In the genomic region with DNA sequence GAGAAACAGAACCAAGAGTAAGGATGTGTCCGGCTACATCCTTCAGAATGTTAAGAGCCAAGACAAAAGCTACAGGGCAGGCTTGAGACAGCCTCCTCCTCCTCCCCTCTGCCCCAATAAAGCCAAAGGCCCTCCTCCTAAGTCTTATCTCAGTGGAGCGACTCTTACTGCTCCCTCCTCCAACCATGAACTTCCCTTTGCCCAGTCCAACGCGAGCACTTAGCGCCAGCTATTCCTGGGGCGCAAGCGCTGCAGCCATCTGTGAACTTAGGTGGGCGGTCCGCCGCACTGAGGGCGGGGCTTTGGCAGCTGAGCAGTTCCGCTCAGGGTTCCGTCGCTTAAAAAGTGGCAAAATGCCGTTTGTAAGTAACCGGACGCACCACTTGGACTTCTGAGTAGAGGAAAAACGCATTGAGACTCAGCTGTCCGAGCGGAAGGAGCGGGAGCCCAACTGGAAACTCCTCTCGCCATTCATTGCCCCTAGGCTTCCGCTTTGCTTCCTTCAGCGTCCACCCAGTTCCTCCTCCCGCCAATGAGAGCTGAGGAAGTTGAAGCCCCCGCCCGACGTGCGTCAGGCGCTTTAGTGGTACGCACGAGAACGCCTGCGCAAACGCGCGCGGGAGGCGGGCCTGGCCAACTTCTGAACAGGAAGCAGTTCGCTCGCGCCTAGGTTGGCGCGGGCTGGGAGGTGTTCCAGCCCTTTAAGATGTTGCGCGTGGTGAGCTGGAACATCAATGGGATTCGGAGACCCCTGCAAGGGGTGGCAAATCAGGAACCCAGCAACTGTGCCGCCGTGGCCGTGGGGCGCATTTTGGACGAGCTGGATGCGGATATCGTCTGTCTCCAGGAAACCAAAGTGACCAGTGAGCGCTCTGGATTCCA, we compare ENCODE assay signal across 8 cellular contexts.
A peak's percentile ranks its signal among the peaks of the same experiment; 100 is the strongest.
DNase-seq lines count a peak whose midpoint lies in the region; ATAC-seq and TF ChIP-seq lines count a peak whose summit lies in the region.

TSS of gene APEX2 (plus strand) at position 647 of the 882 bp plus-strand sequence. CDS start at position 707, 60 bp downstream.

- no peaks in the 10 kb centered on the region for H3K9me3 Mint-ChIP-seq in central memory CD8-positive, alpha-beta T cell

- peak; percentile 86 for ATAC-seq in GM19025 (IDR thresholded peaks at IDR 0.05; ENCODE audit: low read depth, unreplicated experiment)
- peak; percentile 91 for ATAC-seq in HG03342 (IDR thresholded peaks at IDR 0.05; ENCODE audit: unreplicated experiment)
- peak; percentile 95 for ATAC-seq in central memory CD8-positive, alpha-beta T cell (replicated peaks; ENCODE audit: extremely low read depth, poor library complexity, severe bottlenecking)

- peaks cover 35% of the 10 kb centered on the region for H3K4me1 Mint-ChIP-seq in central memory CD8-positive, alpha-beta T cell

- H3K36me3 Mint-ChIP-seq in central memory CD8-positive, alpha-beta T cell (ENCODE audit: insufficient read depth): peaks cover 24% of the 10 kb centered on the region

- peak within 1 kb of the TSS; percentile 94 for H3K27ac Mint-ChIP-seq in central memory CD8-positive, alpha-beta T cell (ENCODE audit: low read depth)

- H3K27me3 Mint-ChIP-seq in central memory CD8-positive, alpha-beta T cell: no peaks in the 10 kb centered on the region

- H3K4me3 ChIP-seq in AG09309 (ENCODE audit: control insufficient read depth, low read depth, low read length): peak within 1 kb of the TSS; percentile 58

- TF ChIP-seq CTCF in AG09309 (IDR thresholded peaks at IDR 0.05; ENCODE audit: control insufficient read depth, insufficient read depth, low read depth, low read length, missing control alignments): no peak

- peak; percentile 59 for DNase-seq in AG09309 (ENCODE audit: low read depth)
- peak; percentile 80 to 91 for DNase-seq in NCI-H446 (lab: John Stamatoyannopoulos, UW)
- DNase-seq in activated CD4-positive, CD25-positive, alpha-beta regulatory T cell treated with anti-CD3 and anti-CD28 coated beads, Interleukin-2, amount 50 U/mL, for 16 hours (ENCODE audit: low read depth, low spot score): peak; percentile 75
- peak; percentile 60 to 78 for DNase-seq in central memory CD8-positive, alpha-beta T cell (ENCODE audit: low spot score in 2 of 2)
- DNase-seq in iris pigment epithelial cell (ENCODE audit: low read depth): peak; percentile 94
- peak; percentile 68 to 80 for DNase-seq in stimulated activated CD4-positive, alpha-beta T cell treated with anti-CD3 and anti-CD28 coated beads, Interleukin-12 subunit alpha, Interleukin-12 subunit beta, amount 100 ng/mL, for 24 hours (ENCODE audit: low read depth in 2 of 2)

- H3K4me3 Mint-ChIP-seq in central memory CD8-positive, alpha-beta T cell: peak within 1 kb of the TSS; percentile 94

Comparison
In these comparisons a context has a peak if more than half of its experiments do, and no peak if none do; other contexts are left out.
1. Peak in every context shown above with its lines: DNase-seq, ATAC-seq and H3K4me3 ChIP-seq.